19 cellular contexts compared by ENCODE assay signal in the genomic region with DNA sequence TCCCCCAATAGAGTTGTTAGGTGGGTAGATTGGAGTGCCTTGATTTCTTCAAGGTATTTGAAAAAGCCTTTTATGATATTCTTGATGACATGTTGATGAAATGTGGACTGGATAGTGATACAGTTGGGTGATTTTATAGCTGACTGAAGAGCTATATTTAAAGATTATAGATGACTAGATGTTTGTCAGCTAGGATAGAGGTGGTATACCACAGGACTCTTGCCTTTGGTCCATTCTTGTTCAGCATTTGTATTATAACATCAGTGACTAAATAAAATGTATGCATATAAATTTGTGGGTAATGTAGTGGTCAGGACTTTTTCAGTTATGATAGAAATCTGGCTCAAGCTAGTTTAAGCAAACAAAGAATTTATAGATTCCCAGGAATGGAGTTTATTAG.
DNase-seq lines count a peak whose midpoint lies in the region; ATAC-seq and TF ChIP-seq lines count a peak whose summit lies in the region.
"Had no signal": no experiment of that assay in that cellular context is flagged by ENCODE, and none has a peak within 500 bp of the region (broad histone marks: within the 10 kb centered on the region; RNA-seq: fewer than 3 reads in every experiment).

No MANE protein-coding gene starts in this region.

- no peaks in the 10 kb centered on the region for H3K9me3 Mint-ChIP-seq in activated T-cell treated with anti-CD3 and anti-CD28 coated beads, Interleukin-2, amount 50 U/mL, for 72 hours
- H3K9me3 Mint-ChIP-seq in CD4-positive, alpha-beta T cell: no peaks in the 10 kb centered on the region
- no peaks in the 10 kb centered on the region for H3K9me3 Mint-ChIP-seq in T-cell
- no peaks in the 10 kb centered on the region for H3K9me3 Mint-ChIP-seq in naive thymus-derived CD4-positive, alpha-beta T cell
- H3K9me3 Mint-ChIP-seq: CD8-positive, alpha-beta memory T cell had no signal

- intact Hi-C loops in CD4-positive, alpha-beta T cell (cut with DNase I, micrococcal nuclease): no loop called here
- intact Hi-C loops in naive thymus-derived CD4-positive, alpha-beta T cell (cut with micrococcal nuclease): loop anchor here in 1 of 2 donors (2.0 kb wide), 1 partner anchor 14 kb away; no protein-coding TSS in a partner anchor

- peaks cover 63% of the 10 kb centered on the region for H3K4me1 Mint-ChIP-seq in activated T-cell treated with anti-CD3 and anti-CD28 coated beads, Interleukin-2, amount 50 U/mL, for 72 hours (ENCODE audit: low read depth)
- peaks cover 56% of the 10 kb centered on the region for H3K4me1 Mint-ChIP-seq in CD4-positive, alpha-beta T cell (ENCODE audit: low read depth)
- peaks cover 57 to 63% (median 58%) of the 10 kb centered on the region in 3 donors for H3K4me1 Mint-ChIP-seq in T-cell
- peaks cover 40 to 75% (median 60%) of the 10 kb centered on the region in 7 donors for H3K4me1 Mint-ChIP-seq in naive thymus-derived CD4-positive, alpha-beta T cell

- DNase-seq in activated T-cell treated with anti-CD3 and anti-CD28 coated beads, Interleukin-2, amount 50 U/mL, for 72 hours: no peak
- no peak for DNase-seq in activated T-cell treated with anti-CD3 and anti-CD28 coated beads, Interleukin-2, amount 50 U/mL, for 1 hour
- no peak for DNase-seq in CD4-positive, alpha-beta T cell
- DNase-seq in T-cell: no peak
- DNase-seq in naive thymus-derived CD4-positive, alpha-beta T cell: no peak
- no peak for DNase-seq in pons (ENCODE audit: low spot score)
- DNase-seq in NK-92 (lab: John Stamatoyannopoulos, UW; ENCODE audit: unreplicated experiment): no peak
- no peak for DNase-seq in OCI-M2 (lab: John Stamatoyannopoulos, UW; ENCODE audit: unreplicated experiment)
- DNase-seq: CD8-positive, alpha-beta memory T cell; DMS79 treated with DMSO at 0.1 percent for 48 hours; H7; IMR-90; NCI-H1436; NCI-H1930; NCI-H345; NCI-H524 treated with DMSO at 0.1 percent for 48 hours; SJCRH30 had no signal

- H3K27ac ChIP-seq in CD4-positive, alpha-beta T cell (ENCODE audit: low read depth, low read length): no peak overlapping the region
- no peak overlapping the region for H3K27ac ChIP-seq in naive thymus-derived CD4-positive, alpha-beta T cell (ENCODE audit: low read depth, low read length)
- H3K27ac ChIP-seq: A549, HL-60, SJCRH30 had no signal

- CTCF ChIA-PET in CD4-positive, alpha-beta T cell (lab: Charles Lee): interaction anchor here (1.0 to 1.8 kb wide), 3 partner anchors 15 to 35 kb away, joined by 3 to 4 read pairs (median 4); no protein-coding TSS in a partner anchor
- CTCF ChIA-PET in T-cell (lab: Charles Lee): interaction anchor here in 1 of 2 donors (0.5 kb wide), 1 partner anchor 270 kb away, joined by 5 read pairs; no protein-coding TSS in a partner anchor
- CTCF ChIA-PET in naive thymus-derived CD4-positive, alpha-beta T cell (lab: Charles Lee): no interaction called here

- peak overlapping the region; percentile 63 for H3K27ac Mint-ChIP-seq in activated T-cell treated with anti-CD3 and anti-CD28 coated beads, Interleukin-2, amount 50 U/mL, for 72 hours
- peak overlapping the region; percentile 84 for H3K27ac Mint-ChIP-seq in CD4-positive, alpha-beta T cell
- peak overlapping the region; percentile 75 to 78 for H3K27ac Mint-ChIP-seq in T-cell
- H3K27ac Mint-ChIP-seq in naive thymus-derived CD4-positive, alpha-beta T cell: peak overlapping the region in 8 of 9 donors; percentile 60 to 94 (median 83)

- peaks cover 9 to 37% of the 10 kb centered on the region in 2 donors for H3K4me1 ChIP-seq in naive thymus-derived CD4-positive, alpha-beta T cell (ENCODE audit: control insufficient read depth in 2 of 2, insufficient read depth in 2 of 2, low read length in 2 of 2)
- H3K4me1 ChIP-seq: SJCRH30 had no signal

- no peaks in the 10 kb centered on the region for H3K36me3 ChIP-seq in naive thymus-derived CD4-positive, alpha-beta T cell (ENCODE audit: control insufficient read depth in 2 of 3, insufficient read depth in 3 of 3, low read length in 3 of 3)
- H3K36me3 ChIP-seq: SJCRH30 had no signal

- POLR2A ChIA-PET in CD4-positive, alpha-beta T cell (lab: Charles Lee): interaction anchor here (0.6 to 1.6 kb wide), 3 partner anchors 21 to 342 kb away, joined by 3 to 4 read pairs (median 4); no protein-coding TSS in a partner anchor
- POLR2A ChIA-PET in T-cell (lab: Charles Lee): interaction anchor here in 1 of 2 donors (0.5 kb wide), 1 partner anchor 140 kb away, joined by 3 read pairs; no protein-coding TSS in a partner anchor
- POLR2A ChIA-PET in naive thymus-derived CD4-positive, alpha-beta T cell (lab: Charles Lee): no interaction called here

- no peak for ATAC-seq in activated T-cell treated with anti-CD3 and anti-CD28 coated beads, Interleukin-2, amount 50 U/mL, for 72 hours (replicated peaks in 1 of 2)
- no peak for ATAC-seq in CD4-positive, alpha-beta T cell (ENCODE audit: poor library complexity)
- ATAC-seq in T-cell (replicated peaks in 1 of 4): no peak
- ATAC-seq in naive thymus-derived CD4-positive, alpha-beta T cell: no peak
- ATAC-seq: A549 had no signal

- no peak overlapping the region for H3K4me3 Mint-ChIP-seq in activated T-cell treated with anti-CD3 and anti-CD28 coated beads, Interleukin-2, amount 50 U/mL, for 72 hours
- H3K4me3 Mint-ChIP-seq in CD4-positive, alpha-beta T cell: no peak overlapping the region
- peak overlapping the region in 1 of 3 donors; percentile 33 for H3K4me3 Mint-ChIP-seq in T-cell
- H3K4me3 Mint-ChIP-seq in naive thymus-derived CD4-positive, alpha-beta T cell: peak overlapping the region in 3 of 10 donors; percentile 17 to 66 (median 46)
- H3K4me3 Mint-ChIP-seq: CD8-positive, alpha-beta memory T cell had no signal

- no peaks in the 10 kb centered on the region for H3K27me3 Mint-ChIP-seq in activated T-cell treated with anti-CD3 and anti-CD28 coated beads, Interleukin-2, amount 50 U/mL, for 72 hours (ENCODE audit: low read depth)
- no peaks in the 10 kb centered on the region for H3K27me3 Mint-ChIP-seq in CD4-positive, alpha-beta T cell
- H3K27me3 Mint-ChIP-seq in T-cell: no peaks in the 10 kb centered on the region
- no peaks in the 10 kb centered on the region for H3K27me3 Mint-ChIP-seq in naive thymus-derived CD4-positive, alpha-beta T cell

- no peaks in the 10 kb centered on the region for H3K27me3 ChIP-seq in CD4-positive, alpha-beta T cell (ENCODE audit: control insufficient read depth, insufficient read depth, low read length)
- H3K27me3 ChIP-seq in naive thymus-derived CD4-positive, alpha-beta T cell (ENCODE audit: control insufficient read depth in 2 of 2, insufficient read depth in 2 of 2, low read length in 2 of 2): no peaks in the 10 kb centered on the region
- H3K27me3 ChIP-seq: SJCRH30 had no signal

- no peak overlapping the region for H3K4me3 ChIP-seq in naive thymus-derived CD4-positive, alpha-beta T cell (ENCODE audit: low read length)
- H3K4me3 ChIP-seq: A549, SJCRH30 had no signal

- TF ChIP-seq CTCF in CD4-positive, alpha-beta T cell (IDR thresholded peaks at IDR 0.05): no peak

- no peaks in the 10 kb centered on the region for H3K9me3 ChIP-seq in CD4-positive, alpha-beta T cell (ENCODE audit: control insufficient read depth, low read length)
- H3K9me3 ChIP-seq in naive thymus-derived CD4-positive, alpha-beta T cell (ENCODE audit: control insufficient read depth in 2 of 3, low read length in 3 of 3): no peaks in the 10 kb centered on the region
- H3K9me3 ChIP-seq: A549, SJCRH30 had no signal

- H3K36me3 Mint-ChIP-seq in activated T-cell treated with anti-CD3 and anti-CD28 coated beads, Interleukin-2, amount 50 U/mL, for 72 hours (ENCODE audit: insufficient read depth in 2 of 2): peaks cover 0 to 1% of the 10 kb centered on the region in 2 donors
- H3K36me3 Mint-ChIP-seq in CD4-positive, alpha-beta T cell (ENCODE audit: low read depth): peaks cover 10% of the 10 kb centered on the region
- H3K36me3 Mint-ChIP-seq in T-cell: no peaks in the 10 kb centered on the region
- peaks cover 0 to 11% (median 4%) of the 10 kb centered on the region in 5 donors for H3K36me3 Mint-ChIP-seq in naive thymus-derived CD4-positive, alpha-beta T cell
